In genomic region chr20:39070484-39071231, GRCh38 we compare ENCODE assay signal across 10 cellular contexts.
DNase-seq lines count a peak whose midpoint lies in the region; ATAC-seq, FAIRE-seq and TF ChIP-seq lines count a peak whose summit lies in the region.
"Had no signal": no experiment of that assay in that cellular context is flagged by ENCODE, and none has a peak within 500 bp of the region (broad histone marks: within the 10 kb centered on the region; RNA-seq: fewer than 3 reads in every experiment).

No MANE protein-coding gene starts in this region.

- 52 to 53% methylated on average over 7 of the region's 7 CpGs for WGBS in lower leg skin, 2 donors

- ATAC-seq in GM21576 (IDR thresholded peaks at IDR 0.05; ENCODE audit: unreplicated experiment), result no peak
- no peak for ATAC-seq in HG02610 (IDR thresholded peaks at IDR 0.05; ENCODE audit: unreplicated experiment)

- intact Hi-C loops in lower leg skin (cut with DNase I; ENCODE audit: low total_unique reads), result no loop called here

- FAIRE-seq in bronchial epithelial cell (lab: Jason Lieb, UNC), result peak; percentile 32

- H3K4me3 ChIP-seq in bronchial epithelial cell (ENCODE audit: low read depth, low read length) (no peak overlapping the region), lower leg skin (ENCODE audit: low read depth, poor library complexity, severe bottlenecking) (no peak overlapping the region)
- H3K4me3 ChIP-seq: right atrium auricular region had no signal

- DNase-seq in EL (peak; percentile 81), M059J (ENCODE audit: low read depth) (peak; percentile 89), bronchial epithelial cell (ENCODE audit: low read depth) (peak; percentile 63), renal cortical epithelial cell (ENCODE audit: low read depth) (peak; percentile 26), lower leg skin (ENCODE audit: low spot score in 2 of 2) (no peak)
- DNase-seq: activated T-cell treated with anti-CD3 and anti-CD28 coated beads for 4 hours, NCI-H524 had no signal

- no peaks in the 10 kb centered on the region for H3K27me3 ChIP-seq in bronchial epithelial cell (ENCODE audit: control insufficient read depth, insufficient read depth, low read length)
- H3K27me3 ChIP-seq: right atrium auricular region had no signal

- TF ChIP-seq CTCF in bronchial epithelial cell (IDR thresholded peaks at IDR 0.05; ENCODE audit: insufficient read depth, low read length, severe bottlenecking) (no peak), lower leg skin (IDR thresholded peaks at IDR 0.05) (no peak)

- H3K36me3 ChIP-seq in bronchial epithelial cell (ENCODE audit: control insufficient read depth, insufficient read depth, low read length), result no peaks in the 10 kb centered on the region
- H3K36me3 ChIP-seq: right atrium auricular region had no signal

- no peak for TF ChIP-seq POLR2A in lower leg skin (IDR thresholded peaks at IDR 0.05)

Comparison
In these comparisons a context has a peak if more than half of its experiments do, and no peak if none do; other contexts are left out.
1. DNase-seq: peak in EL (single experiment), M059J (single experiment), bronchial epithelial cell (single experiment) and renal cortical epithelial cell (single experiment); none in lower leg skin (0 of 2).